10 cellular contexts compared by ENCODE assay signal in the genomic region with DNA sequence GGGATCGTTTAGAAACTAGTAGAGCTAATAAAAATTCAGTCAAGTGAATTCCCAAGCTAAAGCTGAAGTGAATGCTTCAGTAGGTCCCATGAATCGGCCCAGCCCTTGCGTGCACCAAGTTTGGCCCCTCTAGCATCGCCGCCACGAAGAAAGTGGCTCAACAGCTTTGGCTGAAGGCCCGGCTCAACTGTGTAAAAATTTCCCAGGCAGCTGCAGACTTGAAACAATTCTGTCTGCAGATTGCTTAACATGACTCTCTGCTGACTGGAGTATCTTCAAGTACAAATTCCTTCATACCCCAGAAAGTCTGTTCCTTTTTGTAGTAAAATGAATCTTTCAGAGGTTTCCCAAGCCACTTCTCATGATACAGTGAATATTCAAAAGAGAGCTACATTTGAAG. TPM values are rescaled to one million over a fixed set of nuclear protein-coding genes. Genes with fewer than 3 reads are reported as not detected.
A peak's percentile ranks its signal among the peaks of the same experiment; 100 is the strongest.
DNase-seq lines count a peak whose midpoint lies in the region; ATAC-seq and TF ChIP-seq lines count a peak whose summit lies in the region.
"Had no signal": no experiment of that assay in that cellular context is flagged by ENCODE, and none has a peak within 500 bp of the region (broad histone marks: within the 10 kb centered on the region; RNA-seq: fewer than 3 reads in every experiment).

No MANE protein-coding gene starts in this region.

- H3K4me3 Mint-ChIP-seq in brain, result peak overlapping the region in 1 of 5 experiments; percentile 65

- no peaks in the 10 kb centered on the region for H3F3A ChIP-seq in PC-9 (ENCODE audit: insufficient read depth, low read depth)

- H3K27me3 Mint-ChIP-seq in brain, result no peaks in the 10 kb centered on the region

- TF ChIP-seq CTCF in brain (conservative IDR thresholded peaks at IDR 0.05), result no peak
- no peak for TF ChIP-seq CTCF in PC-9 (conservative IDR thresholded peaks at IDR 0.05)

- H3K4me1 ChIP-seq in PC-9 (replicated peaks; ENCODE audit: insufficient read depth), result no peaks in the 10 kb centered on the region

- H3K27ac ChIP-seq in PC-9, result no peak overlapping the region

- H2AFZ ChIP-seq in PC-9, result no peak overlapping the region

- H3K4me3 ChIP-seq in PC-9, result no peak overlapping the region

- CTCF ChIA-PET in PC-9 (lab: Charles Lee), result no interaction called here

- POLR2A ChIA-PET in PC-9 (lab: Charles Lee; ENCODE audit: unreplicated experiment), result no interaction called here

- no TSS peak for BruUV-seq in PC-9 (replicated peaks; lab: Mats Ljungman, UMichigan)

- H3K27me3 ChIP-seq in PC-9 (ENCODE audit: insufficient read depth, low read depth), result no peaks in the 10 kb centered on the region

- H3K4me1 Mint-ChIP-seq in brain, result peaks cover 12% of the 10 kb centered on the region

- H3K9me2 ChIP-seq in PC-9 (ENCODE audit: insufficient read depth), result no peaks in the 10 kb centered on the region; the same call in 1 of the 2 replicates

- H3K36me3 ChIP-seq in PC-9 (ENCODE audit: low read depth), result no peaks in the 10 kb centered on the region

- no peak overlapping the region for H3K4me2 ChIP-seq in PC-9

- peak overlapping the region in 4 of 5 experiments; percentile 40 to 69 (median 54) for H3K27ac Mint-ChIP-seq in brain

- H4K20me1 ChIP-seq in PC-9 (ENCODE audit: insufficient read depth), result 0 out of 2 replicates have a peak, but pooled peaks cover 3% of the 10 kb centered on the region

- ATAC-seq in GM21529 (IDR thresholded peaks at IDR 0.05; ENCODE audit: unreplicated experiment), result no peak

- intact Hi-C loops in PC-9 (cut with micrococcal nuclease; ENCODE audit: unreplicated experiment), result no loop called here

- H3K36me3 Mint-ChIP-seq in brain, result peaks cover 11% of the 10 kb centered on the region

- DNase-seq in EH (ENCODE audit: low read depth), result peak; percentile 79
- peak; percentile 6 for DNase-seq in hepatic stellate cell (ENCODE audit: low spot score)
- peak; percentile 23 for DNase-seq in putamen (ENCODE audit: low spot score)
- DNase-seq in PC-9, result no peak
- DNase-seq in LoVo (ENCODE audit: low spot score), result no peak
- no peak for DNase-seq in stimulated activated CD4-positive, alpha-beta T cell treated with anti-CD3 and anti-CD28 coated beads, Interleukin-4, amount 100 ng/mL, for 24 hours
- DNase-seq: NCI-H2081 treated with DMSO at 0.1 percent for 48 hours, T-helper 1 cell had no signal

- H3K9me3 Mint-ChIP-seq in brain, result no peaks in the 10 kb centered on the region

- no peaks in the 10 kb centered on the region for H3K9me3 ChIP-seq in PC-9 (ENCODE audit: insufficient read depth, low read depth)

- H3K79me2 ChIP-seq in PC-9 (ENCODE audit: low read depth), result no peaks in the 10 kb centered on the region

RNA-seq across cellular contexts. Expression of gene ALMS1, which starts 32.7 kb away (rescaled TPM):
- 8.2 TPM for polyA plus RNA-seq in brain (ENCODE audit: insufficient read depth, low read depth, low replicate concordance)
- total RNA-seq in PC-9 (2021), result 14.7 and 16.7 TPM in 2 replicates

Comparison
In these comparisons a context has a peak if more than half of its experiments do, and no peak if none do; other contexts are left out.
1. DNase-seq: peak in EH (single experiment), hepatic stellate cell (single experiment) and putamen (single experiment); none in PC-9 (0 of 2), LoVo (single experiment) and stimulated activated CD4-positive, alpha-beta T cell treated with anti-CD3 and anti-CD28 coated beads, Interleukin-4, amount 100 ng/mL, for 24 hours (single experiment).